8 cellular contexts compared by ENCODE assay signal in genomic region chr11:13338437-13339069, GRCh38.
DNase-seq lines count a peak whose midpoint lies in the region; ATAC-seq, FAIRE-seq and TF ChIP-seq lines count a peak whose summit lies in the region.

No MANE protein-coding gene starts in this region.

- FAIRE-seq in GM19239 (lab: Jason Lieb, UNC): peak; percentile 39

- ATAC-seq in HG03442 (IDR thresholded peaks at IDR 0.05; ENCODE audit: unreplicated experiment) (no peak), GM21786 (IDR thresholded peaks at IDR 0.05; ENCODE audit: unreplicated experiment) (no peak)

- H4K20me1 ChIP-seq in SK-N-SH (ENCODE audit: insufficient read depth) (no peaks in the 10 kb centered on the region), smooth muscle cell (ENCODE audit: low read depth) (no peaks in the 10 kb centered on the region)

- H3K27ac ChIP-seq in SK-N-SH (ENCODE audit: low read depth in 2 of 2, low read length in 1 of 2) (peak overlapping the region; percentile 80 to 92), esophagus muscularis mucosa (replicated peaks in 1 of 4) (peak overlapping the region; percentile 36 to 59 (median 54)), smooth muscle cell (ENCODE audit: low read depth) (peak overlapping the region; percentile 75)

- H3K9me3 ChIP-seq in SK-N-SH: no peaks in the 10 kb centered on the region
- H3K9me3 ChIP-seq in esophagus muscularis mucosa: no peaks in the 10 kb centered on the region
- H3K9me3 ChIP-seq in smooth muscle cell (replicated peaks; ENCODE audit: low read depth): no peaks in the 10 kb centered on the region

- H3K9ac ChIP-seq in SK-N-SH: peak overlapping the region; percentile 68
- peak overlapping the region; percentile 21 for H3K9ac ChIP-seq in smooth muscle cell (ENCODE audit: low read depth)

- peaks cover 11 to 19% of the 10 kb centered on the region in 2 experiments for H3K4me1 ChIP-seq in SK-N-SH (ENCODE audit: control insufficient read depth in 1 of 2, insufficient read depth in 2 of 2, low read depth in 1 of 2, low read length in 1 of 2)
- peaks cover 30 to 65% (median 60%) of the 10 kb centered on the region in 4 donors for H3K4me1 ChIP-seq in esophagus muscularis mucosa
- no peaks in the 10 kb centered on the region for H3K4me1 ChIP-seq in smooth muscle cell (ENCODE audit: low read depth)

- no peaks in the 10 kb centered on the region for H3K27me3 ChIP-seq in SK-N-SH (ENCODE audit: insufficient read depth)
- no peaks in the 10 kb centered on the region for H3K27me3 ChIP-seq in esophagus muscularis mucosa
- no peaks in the 10 kb centered on the region for H3K27me3 ChIP-seq in smooth muscle cell (ENCODE audit: low read depth)

- no peak for DNase-seq in GM19239 (ENCODE audit: insufficient read length, low spot score)
- no peak for DNase-seq in SK-N-SH
- no peak for DNase-seq in esophagus muscularis mucosa (ENCODE audit: extremely low spot score)
- DNase-seq in smooth muscle cell (lab: John Stamatoyannopoulos, UW; ENCODE audit: unreplicated experiment): no peak
- DNase-seq in hypothalamus (lab: John Stamatoyannopoulos, UW): no peak
- DNase-seq in AML-193 (lab: John Stamatoyannopoulos, UW): no peak

- H3K79me2 ChIP-seq in SK-N-SH (ENCODE audit: insufficient read depth) (peaks cover 24% of the 10 kb centered on the region; the same call in 1 of the 2 replicates), smooth muscle cell (ENCODE audit: low read depth) (no peaks in the 10 kb centered on the region)

- TF ChIP-seq RAD21 in SK-N-SH (IDR thresholded peaks at IDR 0.05; ENCODE audit: low read length): no peak

- CTCF ChIA-PET in SK-N-SH (lab: Yijun Ruan, JAX): interaction anchor here (0.7 to 10.7 kb wide), 8 partner anchors 11 to 375 kb away, joined by 3 to 177 read pairs (median 3); no protein-coding TSS in a partner anchor

- H3K4me2 ChIP-seq in SK-N-SH: peak overlapping the region; percentile 56
- peak overlapping the region; percentile 68 for H3K4me2 ChIP-seq in smooth muscle cell

- TF ChIP-seq EP300 in SK-N-SH (IDR thresholded peaks at IDR 0.05; ENCODE audit: borderline replicate concordance in 1 of 2, low read depth in 1 of 2, low read length in 1 of 2) (no peak), esophagus muscularis mucosa (IDR thresholded peaks at IDR 0.05) (no peak)

- intact Hi-C loops in esophagus muscularis mucosa (cut with DNase I): loop anchor here (2.0 kb wide), 1 partner anchor 60 kb away; no protein-coding TSS in a partner anchor

- WGBS in SK-N-SH (ENCODE audit: low lambda C conversion rate): 79% methylated on average over 8 of the region's 8 CpGs
- whole genome bisulfite sequencing in esophagus muscularis mucosa: 88% methylated on average over 8 of the region's 8 CpGs
- WGBS in smooth muscle cell (ENCODE audit: low lambda C conversion rate): 87% methylated on average over 8 of the region's 8 CpGs

- no peak for TF ChIP-seq CTCF in SK-N-SH (IDR thresholded peaks at IDR 0.05)
- TF ChIP-seq CTCF in esophagus muscularis mucosa (IDR thresholded peaks at IDR 0.05): no peak
- no peak for TF ChIP-seq CTCF in smooth muscle cell (IDR thresholded peaks at IDR 0.05; ENCODE audit: borderline replicate concordance, insufficient read depth, poor library complexity, severe bottlenecking)

- no peaks in the 10 kb centered on the region for H3K36me3 ChIP-seq in SK-N-SH (replicated peaks in 1 of 2; ENCODE audit: control insufficient read depth in 1 of 2, insufficient read depth in 2 of 2, low read length in 1 of 2)
- no peaks in the 10 kb centered on the region for H3K36me3 ChIP-seq in esophagus muscularis mucosa
- H3K36me3 ChIP-seq in smooth muscle cell (ENCODE audit: low read depth): no peaks in the 10 kb centered on the region

- POLR2A ChIA-PET in SK-N-SH (lab: Yijun Ruan, JAX): no interaction called here

- H3F3A ChIP-seq in SK-N-SH (replicated peaks; ENCODE audit: insufficient read depth) (peaks cover 20% of the 10 kb centered on the region), smooth muscle cell (ENCODE audit: low read depth) (peaks cover 8% of the 10 kb centered on the region)

- H3K9me2 ChIP-seq in SK-N-SH: no peaks in the 10 kb centered on the region

- no peak for TF ChIP-seq POLR2A in esophagus muscularis mucosa (IDR thresholded peaks at IDR 0.05; ENCODE audit: low read depth)

- H2AFZ ChIP-seq in SK-N-SH (ENCODE audit: low read depth) (peak overlapping the region; percentile 63), smooth muscle cell (ENCODE audit: low read depth) (no peak overlapping the region)

- H3K4me3 ChIP-seq in SK-N-SH (ENCODE audit: low read depth in 2 of 2, low read length in 1 of 2) (peak overlapping the region; percentile 41 to 56; a peak in 3 of 4 replicates), esophagus muscularis mucosa (peak overlapping the region; percentile 29 to 46 (median 34)), smooth muscle cell (no peak overlapping the region)

TF ChIP-seq in SK-N-SH, 30 proteins besides CTCF, POLR2A, EP300 and RAD21:
- no peak for TF ChIP-seq FOXM1 (IDR thresholded peaks at IDR 0.05; ENCODE audit: low read depth)
- no peak for TF ChIP-seq FOXJ3 (CRISPR knock-in tag; IDR thresholded peaks at IDR 0.05)
- TF ChIP-seq RFX5 (IDR thresholded peaks at IDR 0.05; ENCODE audit: low read length): no peak
- 0 out of 2 replicates have a peak, but pooled peaks have one; percentile 14 for TF ChIP-seq TAF1 (IDR thresholded peaks at IDR 0.05; ENCODE audit: borderline replicate concordance, low read depth, low read length)
- peak; percentile 55; the same call in 1 of the 2 replicates for TF ChIP-seq POLR2AphosphoS5 (IDR thresholded peaks at IDR 0.05; ENCODE audit: low read depth, low read length)
TF ChIP-seq in SK-N-SH: peak in this region for 2.
